In the genomic region with DNA sequence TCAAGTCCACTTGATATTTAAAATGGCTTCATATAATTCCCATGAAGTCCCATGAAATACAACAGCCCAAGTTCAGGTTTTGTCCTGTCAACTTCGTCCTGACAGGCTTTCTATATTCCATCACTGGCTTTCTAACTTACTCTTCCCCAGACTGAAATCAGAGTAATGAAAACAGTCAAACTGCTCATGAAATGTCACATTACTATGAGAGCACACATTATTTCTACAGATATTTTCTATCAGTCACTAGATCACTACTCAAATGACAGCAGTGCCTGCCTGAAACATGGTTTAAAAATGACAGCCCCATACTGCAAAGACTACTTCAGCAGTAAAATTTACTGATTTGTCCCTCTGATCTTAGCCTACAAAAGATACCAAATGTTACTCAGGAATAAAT, we compare ENCODE assay signal across 18 cellular contexts.
"Had no signal": no experiment of that assay in that cellular context is flagged by ENCODE, and none has a peak within 500 bp of the region (broad histone marks: within the 10 kb centered on the region; RNA-seq: fewer than 3 reads in every experiment).

No MANE protein-coding gene starts in this region.

- H3K9me3 ChIP-seq: heart left ventricle, left lung, lower lobe of right lung, vagina had no signal

- H3K27ac Mint-ChIP-seq: endodermal cell; memory B cell; natural killer cell treated with Interleukin-12 subunit alpha and Interleukin-12 subunit beta and Interleukin-15 and Interleukin-18, amount 100 ng/mL, for 72 hours; type B pancreatic cell had no signal

- H3K27me3 ChIP-seq: heart left ventricle, left lung, vagina had no signal

- H3K9me3 Mint-ChIP-seq: endodermal cell; memory B cell; natural killer cell treated with Interleukin-12 subunit alpha and Interleukin-12 subunit beta and Interleukin-15 and Interleukin-18, amount 100 ng/mL, for 72 hours; type B pancreatic cell had no signal

- H3K36me3 Mint-ChIP-seq: natural killer cell treated with Interleukin-12 subunit alpha and Interleukin-12 subunit beta and Interleukin-15 and Interleukin-18, amount 100 ng/mL, for 72 hours; type B pancreatic cell had no signal

- DNase-seq: effector CD4-positive, alpha-beta T cell; endodermal cell; foreskin melanocyte; heart left ventricle; hippocampal formation; left lung; lower lobe of right lung; midbrain; right cardiac atrium; small intestine; stimulated activated CD4-positive, alpha-beta T cell treated with anti-CD3 and anti-CD28 coated beads, Interleukin-12 subunit alpha, Interleukin-12 subunit beta, amount 100 ng/mL, for 4 hours; stimulated activated naive CD4-positive, alpha-beta T cell had no signal

- H3K4me1 Mint-ChIP-seq: endodermal cell had no signal

- H3K4me3 ChIP-seq: coronary artery, heart left ventricle, left lung, lower lobe of right lung, vagina had no signal

- H3K27me3 Mint-ChIP-seq: memory B cell; natural killer cell treated with Interleukin-12 subunit alpha and Interleukin-12 subunit beta and Interleukin-15 and Interleukin-18, amount 100 ng/mL, for 72 hours; type B pancreatic cell had no signal

- H3K27ac ChIP-seq: coronary artery, heart left ventricle, left lung, lower lobe of right lung, vagina had no signal

- ATAC-seq: heart left ventricle; left lung; lower lobe of right lung; natural killer cell treated with Interleukin-12 subunit alpha and Interleukin-12 subunit beta and Interleukin-15 and Interleukin-18, amount 100 ng/mL, for 72 hours; right cardiac atrium had no signal

- H3K36me3 ChIP-seq: heart left ventricle, left lung, lower lobe of right lung, vagina had no signal

- FAIRE-seq: islet of Langerhans, small intestine had no signal

- H3K4me3 Mint-ChIP-seq: endodermal cell; memory B cell; natural killer cell treated with Interleukin-12 subunit alpha and Interleukin-12 subunit beta and Interleukin-15 and Interleukin-18, amount 100 ng/mL, for 72 hours; type B pancreatic cell had no signal

- H3K4me1 ChIP-seq: left lung, lower lobe of right lung had no signal
